In genomic region chr19:16161848-16162247, GRCh38 we compare ENCODE assay signal across 12 cellular contexts. TPM values are rescaled to one million over a fixed set of nuclear protein-coding genes. Genes with fewer than 3 reads are reported as not detected.
A peak's percentile ranks its signal among the peaks of the same experiment; 100 is the strongest.
DNase-seq lines count a peak whose midpoint lies in the region; ATAC-seq and TF ChIP-seq lines count a peak whose summit lies in the region.
"Had no signal": no experiment of that assay in that cellular context is flagged by ENCODE, and none has a peak within 500 bp of the region (broad histone marks: within the 10 kb centered on the region; RNA-seq: fewer than 3 reads in every experiment).

No MANE protein-coding gene starts in this region.

- H3K4me1 ChIP-seq in colonic mucosa = no peaks in the 10 kb centered on the region

- peak; percentile 83 for ATAC-seq in SK-N-SH treated with all-trans-retinoic acid at 6 μM for 48 hours

- BruUV-seq in Calu3 (replicated peaks; lab: Mats Ljungman, UMichigan) = no TSS peak

- H3K9ac ChIP-seq in colonic mucosa (ENCODE audit: low read depth in 2 of 2, low read length in 2 of 2) = no peak overlapping the region

- DNase-seq in A172 (ENCODE audit: low spot score) (peak; percentile 93), Calu3 (peak; percentile 20), fibroblast of mammary gland (ENCODE audit: low read depth) (peak; percentile 91), colonic mucosa (no peak), NCI-H510A (lab: John Stamatoyannopoulos, UW) (no peak), NCI-H187 (lab: John Stamatoyannopoulos, UW) (no peak)
- no peak for DNase-seq in activated CD8-positive, alpha-beta memory T cell treated with anti-CD3 and anti-CD28 coated beads, Interleukin-2, amount 50 U/mL, for 4 hours
- DNase-seq: NCI-H146, WERI-Rb-1 had no signal

- CTCF ChIA-PET in Calu3 (lab: Charles Lee) = interaction anchor here (0.7 to 1.0 kb wide), 5 partner anchors 17 to 1197 kb away, joined by 3 to 9 read pairs (median 5); partner anchors contain the start of genes FAM32A and OR10H1

- no peaks in the 10 kb centered on the region for H3K27me3 ChIP-seq in colonic mucosa

- no peaks in the 10 kb centered on the region for H3K9me3 Mint-ChIP-seq in Calu3 (ENCODE audit: low read depth, unreplicated experiment)
- H3K9me3 Mint-ChIP-seq: central memory CD8-positive, alpha-beta T cell; neural crest cell had no signal

- TF ChIP-seq CTCF in Calu3 (IDR thresholded peaks at IDR 0.05; ENCODE audit: unreplicated experiment) (no peak), fibroblast of mammary gland (conservative IDR thresholded peaks at IDR 0.05; ENCODE audit: control insufficient read depth, insufficient read depth, low read depth, low read length) (no peak), colonic mucosa (IDR thresholded peaks at IDR 0.05) (no peak)

- H3K4me3 ChIP-seq in fibroblast of mammary gland (ENCODE audit: control insufficient read depth, low read depth, low read length) = no peak overlapping the region
- no peak overlapping the region for H3K4me3 ChIP-seq in colonic mucosa

- H3K36me3 Mint-ChIP-seq in Calu3 (ENCODE audit: insufficient read depth, unreplicated experiment) = peaks cover 24% of the 10 kb centered on the region

- intact Hi-C loops in Calu3 (cut with micrococcal nuclease; ENCODE audit: unreplicated experiment) = no loop called here
- intact Hi-C loops in colonic mucosa (cut with DNase I) = no loop called here

- no peak overlapping the region for H3K4me3 Mint-ChIP-seq in Calu3 (ENCODE audit: low read depth, unreplicated experiment)
- H3K4me3 Mint-ChIP-seq: central memory CD8-positive, alpha-beta T cell; neural crest cell had no signal

- H3K27ac ChIP-seq in colonic mucosa = no peak overlapping the region
- H3K27ac ChIP-seq: WERI-Rb-1 had no signal

- no peaks in the 10 kb centered on the region for H3K9me3 ChIP-seq in colonic mucosa

- no peaks in the 10 kb centered on the region for H3K36me3 ChIP-seq in colonic mucosa
- H3K36me3 ChIP-seq: WERI-Rb-1 had no signal

- H3K4me1 Mint-ChIP-seq in Calu3 (ENCODE audit: low read depth, unreplicated experiment) = peaks cover 10% of the 10 kb centered on the region
- H3K4me1 Mint-ChIP-seq: central memory CD8-positive, alpha-beta T cell; neural crest cell had no signal

- H3K27ac Mint-ChIP-seq in Calu3 (ENCODE audit: unreplicated experiment) = no peak overlapping the region

- no peaks in the 10 kb centered on the region for H3K27me3 Mint-ChIP-seq in Calu3 (ENCODE audit: unreplicated experiment)
- H3K27me3 Mint-ChIP-seq: central memory CD8-positive, alpha-beta T cell had no signal

TF ChIP-seq in SK-N-SH treated with all-trans-retinoic acid at 6 μM for 48 hours, 23 proteins besides CTCF, POLR2A, EP300 and RAD21:
- TF ChIP-seq ZNF565 (CRISPR knock-in tag; conservative IDR thresholded peaks at IDR 0.05; ENCODE audit: low read depth) (no peak), PATZ1 (CRISPR knock-in tag; IDR thresholded peaks at IDR 0.05; ENCODE audit: borderline replicate concordance) (no peak), CSRNP3 (CRISPR knock-in tag; IDR thresholded peaks at IDR 0.05) (no peak), ISL1 (CRISPR knock-in tag; IDR thresholded peaks at IDR 0.05) (no peak), CSDC2 (CRISPR knock-in tag; IDR thresholded peaks at IDR 0.05) (no peak), PPARA (CRISPR knock-in tag; IDR thresholded peaks at IDR 0.05; ENCODE audit: borderline replicate concordance) (no peak), CREB5 (CRISPR knock-in tag; IDR thresholded peaks at IDR 0.05; ENCODE audit: low read depth) (no peak), ZFP3 (CRISPR knock-in tag; IDR thresholded peaks at IDR 0.05) (no peak)

RNA-seq across cellular contexts. Expression of gene CIB3, which starts 11.5 kb away (rescaled TPM):
- not detected in 2 replicates for total RNA-seq in A172 (2014; rRNA removed; shearing (Covaris generic))
- total RNA-seq in Calu3 (2022) (not detected in 2 replicates), colonic mucosa (not detected)
- total RNA-seq: neural crest cell had no signal

RNA-seq across cellular contexts. Expression of gene HSH2D, which starts 18.4 kb away (rescaled TPM):
- total RNA-seq in A172 (2014; rRNA removed; shearing (Covaris generic)) = not detected in 2 replicates
- 29.5 and 50.6 TPM in 2 replicates for total RNA-seq in Calu3 (2022)
- total RNA-seq in colonic mucosa = 10 to 100 TPM; 13.5 to 14.0 TPM
- total RNA-seq: neural crest cell had no signal

RNA-seq across cellular contexts. Expression of gene FAM32A, which starts 23.4 kb away (rescaled TPM):
- 198 and 231 TPM in 2 replicates for total RNA-seq in A172 (2014; rRNA removed; shearing (Covaris generic))
- total RNA-seq in Calu3 (2022) (42.2 and 47.5 TPM in 2 replicates), colonic mucosa (10 to 100 TPM; 76.9 to 78.3 TPM)

RNA-seq across cellular contexts. Expression of gene AP1M1, which starts 35.9 kb away (rescaled TPM):
- total RNA-seq in A172 (2014; rRNA removed; shearing (Covaris generic)) = 118 and 133 TPM in 2 replicates
- 28.7 and 31.5 TPM in 2 replicates for total RNA-seq in Calu3 (2022)
- 10 to 100 TPM; 20.0 to 24.4 TPM for total RNA-seq in colonic mucosa

RNA-seq across cellular contexts. Expression of gene RAB8A, which starts 50.2 kb away (rescaled TPM):
- total RNA-seq in A172 (2014; rRNA removed; shearing (Covaris generic)) = 60.3 and 60.8 TPM in 2 replicates
- total RNA-seq in Calu3 (2022) (76.6 and 77.3 TPM in 2 replicates), colonic mucosa (100 to 1,000 TPM; 127 to 145 TPM)

Comparison
In these comparisons a context has a peak if more than half of its experiments do, and no peak if none do; other contexts are left out.
1. DNase-seq: peak in A172 (single experiment), Calu3 (single experiment) and fibroblast of mammary gland (single experiment); none in colonic mucosa (single experiment), NCI-H510A (single experiment), activated CD8-positive, alpha-beta memory T cell treated with anti-CD3 and anti-CD28 coated beads, Interleukin-2, amount 50 U/mL, for 4 hours (single experiment) and NCI-H187 (0 of 2).
2. RNA of gene HSH2D, which starts 18.4 kb away (total RNA-seq): 29.5 to 50.6 TPM in Calu3 and 13.5 to 14.0 TPM in colonic mucosa; not detected in A172; every median in the first group is over 10 times any median in the second.